ENCODE assay signal across 9 cellular contexts in the genomic region with DNA sequence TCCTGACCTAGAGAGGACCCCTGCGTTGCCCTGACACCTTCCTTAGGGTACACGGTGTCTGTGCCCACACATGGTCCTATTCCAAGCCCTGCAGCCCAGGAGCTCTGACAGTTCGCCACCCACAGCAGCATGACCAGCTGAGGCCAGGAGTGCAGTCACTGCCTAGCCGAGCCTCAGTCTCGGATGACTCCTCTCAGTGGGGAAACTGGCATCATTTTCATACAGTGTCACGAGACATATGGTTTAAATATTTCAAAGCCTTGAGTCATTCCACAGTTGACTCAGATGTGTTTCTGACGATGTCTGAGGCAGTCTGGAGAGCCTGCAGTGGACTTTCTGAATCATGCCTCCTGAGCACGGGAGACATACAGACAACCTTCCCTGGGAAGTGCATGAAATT.
DNase-seq lines count a peak whose midpoint lies in the region; ATAC-seq, FAIRE-seq and TF ChIP-seq lines count a peak whose summit lies in the region.
"Had no signal": no experiment of that assay in that cellular context is flagged by ENCODE, and none has a peak within 500 bp of the region (broad histone marks: within the 10 kb centered on the region; RNA-seq: fewer than 3 reads in every experiment).

No MANE protein-coding gene starts in this region.

- H3K4me1 Mint-ChIP-seq in natural killer cell treated with Interleukin-12 subunit alpha and Interleukin-12 subunit beta and Interleukin-15 and Interleukin-18, amount 100 ng/mL, for 72 hours (ENCODE audit: low read depth in 2 of 2), result peaks cover 0 to 9% of the 10 kb centered on the region in 2 donors
- H3K4me1 Mint-ChIP-seq in natural killer cell (peaks cover 0 to 7% of the 10 kb centered on the region in 2 donors), Caco-2 (ENCODE audit: low read depth, unreplicated experiment) (no peaks in the 10 kb centered on the region)
- H3K4me1 Mint-ChIP-seq in activated CD4-positive, alpha-beta memory T cell treated with anti-CD3 and anti-CD28 coated beads for 36 hours (ENCODE audit: low read depth), result peaks cover 18% of the 10 kb centered on the region

- CTCF ChIA-PET in activated CD4-positive, alpha-beta memory T cell treated with anti-CD3 and anti-CD28 coated beads for 36 hours (lab: Charles Lee), result no interaction called here
- CTCF ChIA-PET in Caco-2 (lab: Charles Lee), result no interaction called here

- H3K27ac ChIP-seq in aorta (ENCODE audit: low read depth in 1 of 2, low read length in 2 of 2), result peak overlapping the region in 1 of 2 donors; percentile 49

- WGBS in aorta, 2 donors, result 9 to 14% methylated on average over 8 of the region's 8 CpGs

- H3K4me3 ChIP-seq in kidney epithelial cell (ENCODE audit: low read depth, low read length), result no peak overlapping the region
- H3K4me3 ChIP-seq in aorta (ENCODE audit: low read length in 2 of 2), result no peak overlapping the region
- H3K4me3 ChIP-seq in Caco-2 (ENCODE audit: low read depth, low read length), result no peak overlapping the region

- no peak for DNase-seq in natural killer cell treated with Interleukin-12 subunit alpha and Interleukin-12 subunit beta and Interleukin-15 and Interleukin-18, amount 100 ng/mL, for 72 hours (ENCODE audit: low spot score)
- DNase-seq in natural killer cell (no peak), kidney epithelial cell (ENCODE audit: low read depth) (peak; percentile 83), aorta (peak; percentile 81 to 88), frontal cortex (ENCODE audit: low spot score in 2 of 2) (no peak), Caco-2 (no peak), HT-29 (ENCODE audit: low spot score) (no peak)
- peak; percentile 79 for DNase-seq in activated CD4-positive, alpha-beta memory T cell treated with anti-CD3 and anti-CD28 coated beads for 36 hours

- H3K27me3 ChIP-seq in kidney epithelial cell (ENCODE audit: control insufficient read depth, insufficient read depth, low read length) (peaks cover 3% of the 10 kb centered on the region), aorta (ENCODE audit: control insufficient read depth in 1 of 2, insufficient read depth in 2 of 2, low read length in 1 of 2) (no peaks in the 10 kb centered on the region), Caco-2 (replicated peaks; ENCODE audit: control insufficient read depth, insufficient read depth, low read length) (peaks cover 3% of the 10 kb centered on the region)

- intact Hi-C loops in natural killer cell (cut with micrococcal nuclease) (no loop called here), aorta (cut with DNase I) (no loop called here), Caco-2 (cut with micrococcal nuclease; ENCODE audit: unreplicated experiment) (no loop called here)
- intact Hi-C loops in activated CD4-positive, alpha-beta memory T cell treated with anti-CD3 and anti-CD28 coated beads for 36 hours (cut with micrococcal nuclease), result no loop called here

- H3K4me3 Mint-ChIP-seq in natural killer cell treated with Interleukin-12 subunit alpha and Interleukin-12 subunit beta and Interleukin-15 and Interleukin-18, amount 100 ng/mL, for 72 hours, result no peak overlapping the region
- no peak overlapping the region for H3K4me3 Mint-ChIP-seq in natural killer cell
- H3K4me3 Mint-ChIP-seq in activated CD4-positive, alpha-beta memory T cell treated with anti-CD3 and anti-CD28 coated beads for 36 hours, result no peak overlapping the region
- no peak overlapping the region for H3K4me3 Mint-ChIP-seq in Caco-2 (ENCODE audit: unreplicated experiment)
- H3K4me3 Mint-ChIP-seq: neural crest cell had no signal

- POLR2A ChIA-PET in activated CD4-positive, alpha-beta memory T cell treated with anti-CD3 and anti-CD28 coated beads for 36 hours (lab: Charles Lee), result no interaction called here
- POLR2A ChIA-PET in Caco-2 (lab: Charles Lee), result no interaction called here

- ATAC-seq in natural killer cell treated with Interleukin-12 subunit alpha and Interleukin-12 subunit beta and Interleukin-15 and Interleukin-18, amount 100 ng/mL, for 72 hours, result peak; percentile 48 to 79
- ATAC-seq in natural killer cell (no peak), aorta (ENCODE audit: low FRiP score) (peak; percentile 76)

- no peak for TF ChIP-seq CTCF in natural killer cell (IDR thresholded peaks at IDR 0.05)
- no peak for TF ChIP-seq CTCF in kidney epithelial cell (IDR thresholded peaks at IDR 0.05; ENCODE audit: insufficient read depth, low read length, poor library complexity, severe bottlenecking)
- TF ChIP-seq CTCF in Caco-2 (IDR thresholded peaks at IDR 0.05; ENCODE audit: insufficient read depth in 1 of 2, low read depth in 1 of 2, low read length in 1 of 2, severe bottlenecking in 1 of 2, unreplicated experiment in 1 of 2), result no peak

- FAIRE-seq in frontal cortex (lab: Jason Lieb, UNC), result no peak

- no peaks in the 10 kb centered on the region for H3K4me1 ChIP-seq in aorta (ENCODE audit: control insufficient read depth in 1 of 2, insufficient read depth in 2 of 2, low read length in 2 of 2)
- no peaks in the 10 kb centered on the region for H3K4me1 ChIP-seq in Caco-2

- H3K36me3 ChIP-seq in kidney epithelial cell (ENCODE audit: control insufficient read depth, insufficient read depth, low read length) (no peaks in the 10 kb centered on the region), aorta (ENCODE audit: control insufficient read depth in 1 of 2, insufficient read depth in 2 of 2, low read length in 1 of 2) (peaks cover 0 to 7% of the 10 kb centered on the region in 2 donors), Caco-2 (ENCODE audit: control insufficient read depth, insufficient read depth, low read length) (no peaks in the 10 kb centered on the region)

- H3K9me3 Mint-ChIP-seq in natural killer cell treated with Interleukin-12 subunit alpha and Interleukin-12 subunit beta and Interleukin-15 and Interleukin-18, amount 100 ng/mL, for 72 hours, result no peaks in the 10 kb centered on the region
- H3K9me3 Mint-ChIP-seq in natural killer cell (no peaks in the 10 kb centered on the region), Caco-2 (ENCODE audit: unreplicated experiment) (no peaks in the 10 kb centered on the region)
- no peaks in the 10 kb centered on the region for H3K9me3 Mint-ChIP-seq in activated CD4-positive, alpha-beta memory T cell treated with anti-CD3 and anti-CD28 coated beads for 36 hours
- H3K9me3 Mint-ChIP-seq: neural crest cell had no signal

- H3K36me3 Mint-ChIP-seq in natural killer cell treated with Interleukin-12 subunit alpha and Interleukin-12 subunit beta and Interleukin-15 and Interleukin-18, amount 100 ng/mL, for 72 hours, result no peaks in the 10 kb centered on the region
- H3K36me3 Mint-ChIP-seq in natural killer cell, result no peaks in the 10 kb centered on the region
- no peaks in the 10 kb centered on the region for H3K36me3 Mint-ChIP-seq in activated CD4-positive, alpha-beta memory T cell treated with anti-CD3 and anti-CD28 coated beads for 36 hours
- H3K36me3 Mint-ChIP-seq in Caco-2 (ENCODE audit: insufficient read depth, unreplicated experiment), result no peaks in the 10 kb centered on the region

- H3K27ac Mint-ChIP-seq in natural killer cell treated with Interleukin-12 subunit alpha and Interleukin-12 subunit beta and Interleukin-15 and Interleukin-18, amount 100 ng/mL, for 72 hours, result no peak overlapping the region
- H3K27ac Mint-ChIP-seq in natural killer cell (no peak overlapping the region), Caco-2 (ENCODE audit: unreplicated experiment) (no peak overlapping the region)
- H3K27ac Mint-ChIP-seq in activated CD4-positive, alpha-beta memory T cell treated with anti-CD3 and anti-CD28 coated beads for 36 hours, result peak overlapping the region; percentile 53

- H3K9me3 ChIP-seq in aorta (ENCODE audit: control insufficient read depth, low read length) (no peaks in the 10 kb centered on the region), Caco-2 (no peaks in the 10 kb centered on the region)

- BruUV-seq in Caco-2 (replicated peaks; lab: Mats Ljungman, UMichigan), result no TSS peak

- H3K27me3 Mint-ChIP-seq in natural killer cell treated with Interleukin-12 subunit alpha and Interleukin-12 subunit beta and Interleukin-15 and Interleukin-18, amount 100 ng/mL, for 72 hours, result peaks cover 11 to 34% of the 10 kb centered on the region in 2 donors
- H3K27me3 Mint-ChIP-seq in natural killer cell (ENCODE audit: low read depth in 2 of 2) (peaks cover 18 to 22% of the 10 kb centered on the region in 2 donors), Caco-2 (ENCODE audit: insufficient read depth, unreplicated experiment) (peaks cover 32% of the 10 kb centered on the region)
- H3K27me3 Mint-ChIP-seq in activated CD4-positive, alpha-beta memory T cell treated with anti-CD3 and anti-CD28 coated beads for 36 hours, result peaks cover 60% of the 10 kb centered on the region

Comparison
In these comparisons a context has a peak if more than half of its experiments do, and no peak if none do; other contexts are left out.
1. ATAC-seq: peak in natural killer cell treated with Interleukin-12 subunit alpha and Interleukin-12 subunit beta and Interleukin-15 and Interleukin-18, amount 100 ng/mL, for 72 hours (2 of 2) and aorta (single experiment); none in natural killer cell (0 of 3).
2. DNase-seq: peak in activated CD4-positive, alpha-beta memory T cell treated with anti-CD3 and anti-CD28 coated beads for 36 hours (single experiment), kidney epithelial cell (single experiment) and aorta (2 of 2); none in natural killer cell treated with Interleukin-12 subunit alpha and Interleukin-12 subunit beta and Interleukin-15 and Interleukin-18, amount 100 ng/mL, for 72 hours (single experiment), natural killer cell (single experiment), frontal cortex (0 of 2), Caco-2 (0 of 2) and HT-29 (single experiment).